Comparison of ENCODE assay signal across 22 cellular contexts in genomic region chr15:60704129-60704528, GRCh38.
DNase-seq lines count a peak whose midpoint lies in the region; ATAC-seq and TF ChIP-seq lines count a peak whose summit lies in the region.
"Had no signal": no experiment of that assay in that cellular context is flagged by ENCODE, and none has a peak within 500 bp of the region (broad histone marks: within the 10 kb centered on the region; RNA-seq: fewer than 3 reads in every experiment).

No MANE protein-coding gene starts in this region.

- no peak overlapping the region for H3K9ac ChIP-seq in endodermal cell (ENCODE audit: extremely low read depth, low read length, poor library complexity, severe bottlenecking)

- POLR2A ChIA-PET in CD4-positive, alpha-beta T cell (lab: Charles Lee): interaction anchor here (0.6 to 7.1 kb wide), 12 partner anchors 15 to 175 kb away, joined by 3 to 62 read pairs (median 4); no protein-coding TSS in a partner anchor
- POLR2A ChIA-PET in CD4-positive, alpha-beta memory T cell (lab: Charles Lee; ENCODE audit: partially characterized antibody): interaction anchor here (0.6 to 9.7 kb wide), 28 partner anchors 9 to 306 kb away, joined by 3 to 181 read pairs (median 4); no protein-coding TSS in a partner anchor
- POLR2A ChIA-PET in activated CD8-positive, alpha-beta T cell treated with anti-CD3 and anti-CD28 coated beads for 36 hours (lab: Charles Lee): interaction anchor here (1.2 kb wide), 1 partner anchor 8 kb away, joined by 5 read pairs; no protein-coding TSS in a partner anchor

- no peaks in the 10 kb centered on the region for H3K9me3 Mint-ChIP-seq in CD4-positive, alpha-beta T cell
- H3K9me3 Mint-ChIP-seq in CD4-positive, alpha-beta memory T cell: peaks cover 0 to 3% (median 0%) of the 10 kb centered on the region in 8 donors
- H3K9me3 Mint-ChIP-seq in activated CD8-positive, alpha-beta T cell treated with anti-CD3 and anti-CD28 coated beads for 36 hours: no peaks in the 10 kb centered on the region
- peaks cover 0 to 6% of the 10 kb centered on the region in 2 donors for H3K9me3 Mint-ChIP-seq in effector memory CD8-positive, alpha-beta T cell
- H3K9me3 Mint-ChIP-seq in endodermal cell: no peaks in the 10 kb centered on the region
- no peaks in the 10 kb centered on the region for H3K9me3 Mint-ChIP-seq in activated T-helper 2 cell treated with anti-CD3 and anti-CD28 coated beads, Interferon-gamma antibody, Interleukin-2, Interleukin-4, amounts not matched to agents 10 μg/mL and 5 μg/mL and 100 μg/mL, durations not matched to agents 14 hours and 24 hours and 36 hours

- intact Hi-C loops in CD4-positive, alpha-beta T cell (cut with DNase I, micrococcal nuclease): no loop called here
- intact Hi-C loops in CD4-positive, alpha-beta memory T cell (cut with micrococcal nuclease): loop anchor here (1.0 to 5.0 kb wide), 3 partner anchors 17 to 140 kb away; no protein-coding TSS in a partner anchor
- intact Hi-C loops in activated CD8-positive, alpha-beta T cell treated with anti-CD3 and anti-CD28 coated beads for 36 hours (cut with micrococcal nuclease): no loop called here
- intact Hi-C loops in left ventricle myocardium inferior (cut with micrococcal nuclease): no loop called here
- intact Hi-C loops in activated T-helper 2 cell treated with anti-CD3 and anti-CD28 coated beads, Interferon-gamma antibody, Interleukin-2, Interleukin-4, amounts not matched to agents 10 μg/mL and 5 μg/mL and 100 μg/mL, durations not matched to agents 14 hours and 24 hours and 36 hours (cut with micrococcal nuclease): no loop called here

- ATAC-seq in CD4-positive, alpha-beta T cell (ENCODE audit: poor library complexity): peak; percentile 85
- ATAC-seq in activated CD8-positive, alpha-beta T cell treated with anti-CD3 and anti-CD28 coated beads for 36 hours: peak; percentile 53
- peak; percentile 98 for ATAC-seq in effector memory CD8-positive, alpha-beta T cell (replicated peaks)
- no peak for ATAC-seq in HG02623 (IDR thresholded peaks at IDR 0.05; ENCODE audit: unreplicated experiment)

- H3K4me1 ChIP-seq in CD4-positive, alpha-beta memory T cell (ENCODE audit: insufficient read depth, low read length): peaks cover 80% of the 10 kb centered on the region
- H3K4me1 ChIP-seq in left ventricle myocardium inferior (peaks cover 9% of the 10 kb centered on the region), endodermal cell (ENCODE audit: control insufficient read depth, insufficient read depth, low read length) (no peaks in the 10 kb centered on the region)

- peak overlapping the region; percentile 13 for H3K4me3 Mint-ChIP-seq in CD4-positive, alpha-beta T cell
- peak overlapping the region in 7 of 8 donors; percentile 57 to 83 (median 76) for H3K4me3 Mint-ChIP-seq in CD4-positive, alpha-beta memory T cell
- no peak overlapping the region for H3K4me3 Mint-ChIP-seq in activated CD8-positive, alpha-beta T cell treated with anti-CD3 and anti-CD28 coated beads for 36 hours
- H3K4me3 Mint-ChIP-seq in effector memory CD8-positive, alpha-beta T cell: peak overlapping the region; percentile 38 to 60
- no peak overlapping the region for H3K4me3 Mint-ChIP-seq in endodermal cell
- no peak overlapping the region for H3K4me3 Mint-ChIP-seq in activated T-helper 2 cell treated with anti-CD3 and anti-CD28 coated beads, Interferon-gamma antibody, Interleukin-2, Interleukin-4, amounts not matched to agents 10 μg/mL and 5 μg/mL and 100 μg/mL, durations not matched to agents 14 hours and 24 hours and 36 hours (ENCODE audit: low read depth)

- H3K27ac ChIP-seq in CD4-positive, alpha-beta T cell (ENCODE audit: low read depth, low read length): no peak overlapping the region
- peak overlapping the region; percentile 48 for H3K27ac ChIP-seq in CD4-positive, alpha-beta memory T cell (ENCODE audit: low read depth, low read length)
- H3K27ac ChIP-seq in left ventricle myocardium inferior (replicated peaks): no peak overlapping the region
- no peak overlapping the region for H3K27ac ChIP-seq in endodermal cell (ENCODE audit: low read depth, low read length)
- H3K27ac ChIP-seq: epithelial cell of prostate, hepatocyte had no signal

- H3K4me3 ChIP-seq in CD4-positive, alpha-beta memory T cell (ENCODE audit: low read length in 2 of 2): no peak overlapping the region
- H3K4me3 ChIP-seq in left ventricle myocardium inferior (no peak overlapping the region), endodermal cell (ENCODE audit: low read length) (no peak overlapping the region)
- H3K4me3 ChIP-seq: hepatocyte, lung had no signal

- H3K27me3 ChIP-seq in CD4-positive, alpha-beta T cell (ENCODE audit: control insufficient read depth, insufficient read depth, low read length): no peaks in the 10 kb centered on the region
- no peaks in the 10 kb centered on the region for H3K27me3 ChIP-seq in CD4-positive, alpha-beta memory T cell (ENCODE audit: insufficient read depth, low read length)
- no peaks in the 10 kb centered on the region for H3K27me3 ChIP-seq in left ventricle myocardium inferior (ENCODE audit: low read depth)
- H3K27me3 ChIP-seq in endodermal cell (ENCODE audit: control insufficient read depth, insufficient read depth, low read length, poor library complexity, severe bottlenecking): no peaks in the 10 kb centered on the region
- H3K27me3 ChIP-seq: hepatocyte had no signal

- H3K27ac Mint-ChIP-seq in CD4-positive, alpha-beta T cell: peak overlapping the region; percentile 88
- H3K27ac Mint-ChIP-seq in CD4-positive, alpha-beta memory T cell: peak overlapping the region; percentile 83 to 98 (median 91)
- no peak overlapping the region for H3K27ac Mint-ChIP-seq in activated CD8-positive, alpha-beta T cell treated with anti-CD3 and anti-CD28 coated beads for 36 hours
- peak overlapping the region; percentile 4 to 84 for H3K27ac Mint-ChIP-seq in effector memory CD8-positive, alpha-beta T cell
- H3K27ac Mint-ChIP-seq in endodermal cell: no peak overlapping the region
- no peak overlapping the region for H3K27ac Mint-ChIP-seq in activated T-helper 2 cell treated with anti-CD3 and anti-CD28 coated beads, Interferon-gamma antibody, Interleukin-2, Interleukin-4, amounts not matched to agents 10 μg/mL and 5 μg/mL and 100 μg/mL, durations not matched to agents 14 hours and 24 hours and 36 hours

- peak; percentile 10 to 54 (median 38) for DNase-seq in CD4-positive, alpha-beta T cell
- peak; percentile 78 to 86 (median 84) for DNase-seq in CD4-positive, alpha-beta memory T cell
- peak; percentile 19 for DNase-seq in activated CD8-positive, alpha-beta T cell treated with anti-CD3 and anti-CD28 coated beads for 36 hours
- DNase-seq in effector memory CD8-positive, alpha-beta T cell: peak; percentile 47 to 55 (median 52)
- DNase-seq in left ventricle myocardium inferior: no peak
- no peak for DNase-seq in endodermal cell
- DNase-seq in activated T-helper 2 cell treated with anti-CD3 and anti-CD28 coated beads, Interferon-gamma antibody, Interleukin-2, Interleukin-4, amounts not matched to agents 10 μg/mL and 5 μg/mL and 100 μg/mL, durations not matched to agents 14 hours and 24 hours and 36 hours (ENCODE audit: low spot score): no peak
- DNase-seq: amniotic stem cell, COR-L47, dermis blood vessel endothelial cell, DND-41, foreskin fibroblast, KBM-7, NCI-H1694, NCI-H774, nucleus accumbens, SW 1271 had no signal

- no peaks in the 10 kb centered on the region for H3K27me3 Mint-ChIP-seq in CD4-positive, alpha-beta T cell
- H3K27me3 Mint-ChIP-seq in CD4-positive, alpha-beta memory T cell: no peaks in the 10 kb centered on the region
- H3K27me3 Mint-ChIP-seq in activated CD8-positive, alpha-beta T cell treated with anti-CD3 and anti-CD28 coated beads for 36 hours: no peaks in the 10 kb centered on the region
- H3K27me3 Mint-ChIP-seq in effector memory CD8-positive, alpha-beta T cell: no peaks in the 10 kb centered on the region
- peaks cover 2% of the 10 kb centered on the region for H3K27me3 Mint-ChIP-seq in endodermal cell (ENCODE audit: insufficient read depth)
- H3K27me3 Mint-ChIP-seq in activated T-helper 2 cell treated with anti-CD3 and anti-CD28 coated beads, Interferon-gamma antibody, Interleukin-2, Interleukin-4, amounts not matched to agents 10 μg/mL and 5 μg/mL and 100 μg/mL, durations not matched to agents 14 hours and 24 hours and 36 hours (ENCODE audit: low read depth): peaks cover 25% of the 10 kb centered on the region

- no peaks in the 10 kb centered on the region for H3K36me3 ChIP-seq in CD4-positive, alpha-beta memory T cell (ENCODE audit: insufficient read depth, low read length)
- H3K36me3 ChIP-seq in left ventricle myocardium inferior (no peaks in the 10 kb centered on the region), endodermal cell (ENCODE audit: control insufficient read depth, insufficient read depth, low read length) (no peaks in the 10 kb centered on the region)
- H3K36me3 ChIP-seq: WERI-Rb-1 had no signal

- CTCF ChIA-PET in CD4-positive, alpha-beta T cell (lab: Charles Lee): interaction anchor here (0.6 to 1.5 kb wide), 5 partner anchors 8 to 524 kb away, joined by 3 to 5 read pairs (median 3); no protein-coding TSS in a partner anchor
- CTCF ChIA-PET in CD4-positive, alpha-beta memory T cell (lab: Charles Lee; ENCODE audit: partially characterized antibody): interaction anchor here (0.9 to 6.1 kb wide), 5 partner anchors 15 to 159 kb away, joined by 3 to 50 read pairs (median 5); no protein-coding TSS in a partner anchor
- CTCF ChIA-PET in activated CD8-positive, alpha-beta T cell treated with anti-CD3 and anti-CD28 coated beads for 36 hours (lab: Charles Lee): interaction anchor here (0.9 kb wide), 1 partner anchor 11 kb away, joined by 3 read pairs; no protein-coding TSS in a partner anchor

- WGBS in endodermal cell (ENCODE audit: insufficient coverage in 1 of 2, insufficient read length in 1 of 2), 2 experiments: 92 to 100% methylated on average over 2 to 7 of the region's 9 CpGs

- no peak for TF ChIP-seq CTCF in CD4-positive, alpha-beta T cell (IDR thresholded peaks at IDR 0.05)
- TF ChIP-seq CTCF in activated CD8-positive, alpha-beta T cell treated with anti-CD3 and anti-CD28 coated beads for 36 hours (IDR thresholded peaks at IDR 0.05): no peak
- TF ChIP-seq CTCF in left ventricle myocardium inferior (IDR thresholded peaks at IDR 0.05; ENCODE audit: borderline replicate concordance): no peak
- TF ChIP-seq CTCF in endodermal cell (conservative IDR thresholded peaks at IDR 0.05): no peak

- peaks cover 72% of the 10 kb centered on the region for H3K4me1 Mint-ChIP-seq in CD4-positive, alpha-beta T cell (ENCODE audit: low read depth)
- H3K4me1 Mint-ChIP-seq in CD4-positive, alpha-beta memory T cell: peaks cover 62 to 88% (median 78%) of the 10 kb centered on the region in 4 donors
- H3K4me1 Mint-ChIP-seq in activated CD8-positive, alpha-beta T cell treated with anti-CD3 and anti-CD28 coated beads for 36 hours (ENCODE audit: low read depth): peaks cover 5% of the 10 kb centered on the region
- H3K4me1 Mint-ChIP-seq in effector memory CD8-positive, alpha-beta T cell (ENCODE audit: low read depth in 2 of 2): peaks cover 24 to 25% of the 10 kb centered on the region in 2 donors
- peaks cover 22% of the 10 kb centered on the region for H3K4me1 Mint-ChIP-seq in endodermal cell
- H3K4me1 Mint-ChIP-seq in activated T-helper 2 cell treated with anti-CD3 and anti-CD28 coated beads, Interferon-gamma antibody, Interleukin-2, Interleukin-4, amounts not matched to agents 10 μg/mL and 5 μg/mL and 100 μg/mL, durations not matched to agents 14 hours and 24 hours and 36 hours (ENCODE audit: low read depth): peaks cover 8% of the 10 kb centered on the region

- H3K36me3 Mint-ChIP-seq in CD4-positive, alpha-beta T cell (ENCODE audit: low read depth): no peaks in the 10 kb centered on the region
- peaks cover 0 to 15% of the 10 kb centered on the region in 2 donors for H3K36me3 Mint-ChIP-seq in CD4-positive, alpha-beta memory T cell
- no peaks in the 10 kb centered on the region for H3K36me3 Mint-ChIP-seq in activated CD8-positive, alpha-beta T cell treated with anti-CD3 and anti-CD28 coated beads for 36 hours (ENCODE audit: low read depth)
- H3K36me3 Mint-ChIP-seq in effector memory CD8-positive, alpha-beta T cell (ENCODE audit: insufficient read depth): no peaks in the 10 kb centered on the region
- no peaks in the 10 kb centered on the region for H3K36me3 Mint-ChIP-seq in endodermal cell (ENCODE audit: low read depth)
- H3K36me3 Mint-ChIP-seq in activated T-helper 2 cell treated with anti-CD3 and anti-CD28 coated beads, Interferon-gamma antibody, Interleukin-2, Interleukin-4, amounts not matched to agents 10 μg/mL and 5 μg/mL and 100 μg/mL, durations not matched to agents 14 hours and 24 hours and 36 hours (ENCODE audit: low read depth): no peaks in the 10 kb centered on the region

- H3K9me3 ChIP-seq in CD4-positive, alpha-beta T cell (ENCODE audit: control insufficient read depth, low read length): no peaks in the 10 kb centered on the region
- no peaks in the 10 kb centered on the region for H3K9me3 ChIP-seq in CD4-positive, alpha-beta memory T cell (ENCODE audit: control insufficient read depth in 1 of 2, low read length in 2 of 2)
- H3K9me3 ChIP-seq in left ventricle myocardium inferior (replicated peaks): no peaks in the 10 kb centered on the region
- no peaks in the 10 kb centered on the region for H3K9me3 ChIP-seq in endodermal cell (ENCODE audit: control insufficient read depth, low read length)

Comparison
In these comparisons a context has a peak if more than half of its experiments do, and no peak if none do; other contexts are left out.
1. DNase-seq: peak in CD4-positive, alpha-beta T cell (10 of 10), CD4-positive, alpha-beta memory T cell (5 of 5), activated CD8-positive, alpha-beta T cell treated with anti-CD3 and anti-CD28 coated beads for 36 hours (single experiment) and effector memory CD8-positive, alpha-beta T cell (3 of 3); none in left ventricle myocardium inferior (single experiment), endodermal cell (single experiment) and activated T-helper 2 cell treated with anti-CD3 and anti-CD28 coated beads, Interferon-gamma antibody, Interleukin-2, Interleukin-4, amounts not matched to agents 10 μg/mL and 5 μg/mL and 100 μg/mL, durations not matched to agents 14 hours and 24 hours and 36 hours (single experiment).
2. H3K27ac Mint-ChIP-seq: peak in CD4-positive, alpha-beta T cell (single experiment), CD4-positive, alpha-beta memory T cell (7 of 7) and effector memory CD8-positive, alpha-beta T cell (2 of 2); none in activated CD8-positive, alpha-beta T cell treated with anti-CD3 and anti-CD28 coated beads for 36 hours (single experiment), endodermal cell (single experiment) and activated T-helper 2 cell treated with anti-CD3 and anti-CD28 coated beads, Interferon-gamma antibody, Interleukin-2, Interleukin-4, amounts not matched to agents 10 μg/mL and 5 μg/mL and 100 μg/mL, durations not matched to agents 14 hours and 24 hours and 36 hours (single experiment).
3. H3K4me3 Mint-ChIP-seq: peak in CD4-positive, alpha-beta T cell (single experiment), CD4-positive, alpha-beta memory T cell (7 of 8) and effector memory CD8-positive, alpha-beta T cell (2 of 2); none in activated CD8-positive, alpha-beta T cell treated with anti-CD3 and anti-CD28 coated beads for 36 hours (single experiment), endodermal cell (single experiment) and activated T-helper 2 cell treated with anti-CD3 and anti-CD28 coated beads, Interferon-gamma antibody, Interleukin-2, Interleukin-4, amounts not matched to agents 10 μg/mL and 5 μg/mL and 100 μg/mL, durations not matched to agents 14 hours and 24 hours and 36 hours (single experiment).